In the genomic region with DNA sequence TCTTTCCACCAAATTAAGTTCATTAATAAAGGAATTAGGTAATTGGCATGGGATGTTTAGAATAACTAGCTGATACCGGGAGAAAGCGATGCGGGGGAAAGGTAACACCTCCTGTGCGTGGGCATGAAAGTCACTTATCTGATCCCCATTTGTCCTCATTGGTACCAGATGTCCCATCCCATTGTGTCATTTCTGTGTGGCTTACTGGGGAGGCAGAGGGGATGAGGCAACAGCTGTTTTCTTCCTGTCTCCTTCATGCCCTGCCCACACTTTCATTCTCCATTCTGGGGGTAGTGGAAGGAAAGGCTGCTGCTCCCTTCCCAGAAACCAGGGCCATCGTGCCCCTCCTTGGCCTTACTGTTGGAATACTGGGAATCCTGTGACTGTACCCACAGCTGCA, we compare ENCODE assay signal across 17 cellular contexts.
"Had no signal": no experiment of that assay in that cellular context is flagged by ENCODE, and none has a peak within 500 bp of the region (broad histone marks: within the 10 kb centered on the region; RNA-seq: fewer than 3 reads in every experiment).

No MANE protein-coding gene starts in this region.

- H3K4me1 Mint-ChIP-seq: immature natural killer cell; stimulated activated naive CD8-positive, alpha-beta T cell treated with anti-CD3 and anti-CD28 coated beads, Interleukin-15, amount 100 ng/mL, for 72 hours had no signal

- H3K27me3 Mint-ChIP-seq: stimulated activated naive CD8-positive, alpha-beta T cell treated with anti-CD3 and anti-CD28 coated beads, Interleukin-15, amount 100 ng/mL, for 72 hours had no signal

- H3K27ac Mint-ChIP-seq: activated T-helper 1 cell treated with anti-CD3 and anti-CD28 coated beads, Interleukin-12 subunit alpha, Interleukin-12 subunit beta, Interleukin-2, Interleukin-4 antibody, amounts not matched to agents 30 ng/mL and 10 ng/mL and 1 ng/mL, durations not matched to agents 14 hours and 24 hours and 36 hours; immature natural killer cell; nephron had no signal

- H3K9me3 Mint-ChIP-seq: activated T-helper 1 cell treated with anti-CD3 and anti-CD28 coated beads, Interleukin-12 subunit alpha, Interleukin-12 subunit beta, Interleukin-2, Interleukin-4 antibody, amounts not matched to agents 30 ng/mL and 10 ng/mL and 1 ng/mL, durations not matched to agents 14 hours and 24 hours and 36 hours; immature natural killer cell; nephron; stimulated activated naive CD8-positive, alpha-beta T cell treated with anti-CD3 and anti-CD28 coated beads, Interleukin-15, amount 100 ng/mL, for 72 hours had no signal

- H3K36me3 Mint-ChIP-seq: immature natural killer cell had no signal

- H3K4me3 Mint-ChIP-seq: activated T-helper 1 cell treated with anti-CD3 and anti-CD28 coated beads, Interleukin-12 subunit alpha, Interleukin-12 subunit beta, Interleukin-2, Interleukin-4 antibody, amounts not matched to agents 30 ng/mL and 10 ng/mL and 1 ng/mL, durations not matched to agents 14 hours and 24 hours and 36 hours; immature natural killer cell; nephron; stimulated activated naive CD8-positive, alpha-beta T cell treated with anti-CD3 and anti-CD28 coated beads, Interleukin-15, amount 100 ng/mL, for 72 hours had no signal

- H3K4me3 ChIP-seq: esophagus squamous epithelium, prostate gland, testis, upper lobe of right lung had no signal

- H3K27ac ChIP-seq: esophagus squamous epithelium, prostate gland, testis, upper lobe of right lung had no signal

- ATAC-seq: activated CD4-positive, CD25-positive, alpha-beta regulatory T cell treated with anti-CD3 and anti-CD28 coated beads, Interleukin-2, amount 50 U/mL, for 24 hours; sciatic nerve; stimulated activated naive CD8-positive, alpha-beta T cell treated with anti-CD3 and anti-CD28 coated beads, Interleukin-15, amount 100 ng/mL, for 72 hours; upper lobe of right lung had no signal

- H3K27me3 ChIP-seq: esophagus squamous epithelium, testis, upper lobe of right lung had no signal

- DNase-seq: activated CD4-positive, alpha-beta T cell treated with anti-CD3 and anti-CD28 coated beads, Interleukin-2, amount 50 U/mL, for 1 hour; activated CD8-positive, alpha-beta memory T cell treated with anti-CD3 and anti-CD28 coated beads for 24 hours; activated naive CD4-positive, alpha-beta T cell; aorta; cortex of kidney; effector CD4-positive, alpha-beta T cell; esophagus squamous epithelium; immature natural killer cell; mesenchymal stem cell; stimulated activated naive CD8-positive, alpha-beta T cell treated with anti-CD3 and anti-CD28 coated beads, Interleukin-15, amount 100 ng/mL, for 72 hours; testis; upper lobe of right lung had no signal

- H3K36me3 ChIP-seq: esophagus squamous epithelium, prostate gland, upper lobe of right lung had no signal

- H3K9me3 ChIP-seq: esophagus squamous epithelium, prostate gland, testis, upper lobe of right lung had no signal
